Comparison of ENCODE assay signal across 14 cellular contexts in the genomic region with DNA sequence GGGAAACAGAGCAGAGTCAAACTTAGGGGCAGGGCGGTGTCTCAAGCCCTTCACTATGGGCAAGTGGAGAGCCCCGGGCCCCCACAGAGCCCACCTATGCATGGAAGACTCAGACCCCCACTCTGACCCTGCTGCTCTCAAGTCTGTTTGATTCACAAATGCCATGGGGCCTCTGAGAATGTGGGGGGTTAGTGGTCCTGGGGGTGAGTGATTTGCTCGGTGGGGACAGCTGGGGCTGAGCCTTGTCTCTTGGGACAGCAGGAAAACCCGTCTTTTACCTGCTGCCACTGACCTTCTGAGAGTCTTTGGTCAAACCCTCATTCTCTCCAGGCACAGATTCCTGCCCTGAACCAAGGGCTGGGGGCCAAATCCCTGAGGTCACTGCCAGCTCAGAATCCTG.
A peak's percentile ranks its signal among the peaks of the same experiment; 100 is the strongest.
DNase-seq lines count a peak whose midpoint lies in the region; ATAC-seq and TF ChIP-seq lines count a peak whose summit lies in the region.
"Had no signal": no experiment of that assay in that cellular context is flagged by ENCODE, and none has a peak within 500 bp of the region (broad histone marks: within the 10 kb centered on the region; RNA-seq: fewer than 3 reads in every experiment).

No MANE protein-coding gene starts in this region.

- no peaks in the 10 kb centered on the region for H3K36me3 ChIP-seq in right atrium auricular region
- H3K36me3 ChIP-seq: HAP-1 had no signal

- DNase-seq in activated CD8-positive, alpha-beta memory T cell treated with anti-CD3 and anti-CD28 coated beads for 24 hours, result peak; percentile 21
- DNase-seq in activated CD8-positive, alpha-beta memory T cell treated with anti-CD3 and anti-CD28 coated beads, Interleukin-2, amount 50 U/mL, for 4 hours, result no peak
- DNase-seq in right atrium auricular region (ENCODE audit: low spot score), result peak; percentile 30
- no peak for DNase-seq in Right ventricle myocardium superior
- DNase-seq in omental fat pad (ENCODE audit: low spot score), result peak; percentile 17
- no peak for DNase-seq in OCI-M2 (lab: John Stamatoyannopoulos, UW; ENCODE audit: unreplicated experiment)
- DNase-seq in SHP77 (lab: John Stamatoyannopoulos, UW), result no peak
- DNase-seq: COR-L47, DND-41, GDM1 had no signal

- no peak for ATAC-seq in Right ventricle myocardium superior (ENCODE audit: poor library complexity)
- no peak for ATAC-seq in omental fat pad (ENCODE audit: low FRiP score)
- ATAC-seq in GM18520 (IDR thresholded peaks at IDR 0.05; ENCODE audit: unreplicated experiment), result no peak
- ATAC-seq: CD8-positive, alpha-beta T cell had no signal

- H3K4me3 ChIP-seq in right atrium auricular region, result no peak overlapping the region
- H3K4me3 ChIP-seq: HAP-1 had no signal

- intact Hi-C loops in Right ventricle myocardium superior (cut with DNase I), result no loop called here

- no peak overlapping the region for H3K27ac ChIP-seq in right atrium auricular region
- H3K27ac ChIP-seq: 22Rv1 had no signal

- H3K4me1 ChIP-seq in right atrium auricular region, result no peaks in the 10 kb centered on the region
- H3K4me1 ChIP-seq: HAP-1 had no signal

- H3K27me3 ChIP-seq in right atrium auricular region, result no peaks in the 10 kb centered on the region

- peaks cover 0 to 11% of the 10 kb centered on the region in 2 donors for H3K9me3 ChIP-seq in right atrium auricular region

- TF ChIP-seq CTCF in right atrium auricular region (IDR thresholded peaks at IDR 0.05) (no peak), omental fat pad (IDR thresholded peaks at IDR 0.05) (no peak)

Comparison
In these comparisons a context has a peak if more than half of its experiments do, and no peak if none do; other contexts are left out.
1. DNase-seq: peak in activated CD8-positive, alpha-beta memory T cell treated with anti-CD3 and anti-CD28 coated beads for 24 hours (single experiment), right atrium auricular region (single experiment) and omental fat pad (single experiment); none in activated CD8-positive, alpha-beta memory T cell treated with anti-CD3 and anti-CD28 coated beads, Interleukin-2, amount 50 U/mL, for 4 hours (single experiment), Right ventricle myocardium superior (single experiment), OCI-M2 (single experiment) and SHP77 (0 of 2).